9 cellular contexts compared by ENCODE assay signal in the genomic region with DNA sequence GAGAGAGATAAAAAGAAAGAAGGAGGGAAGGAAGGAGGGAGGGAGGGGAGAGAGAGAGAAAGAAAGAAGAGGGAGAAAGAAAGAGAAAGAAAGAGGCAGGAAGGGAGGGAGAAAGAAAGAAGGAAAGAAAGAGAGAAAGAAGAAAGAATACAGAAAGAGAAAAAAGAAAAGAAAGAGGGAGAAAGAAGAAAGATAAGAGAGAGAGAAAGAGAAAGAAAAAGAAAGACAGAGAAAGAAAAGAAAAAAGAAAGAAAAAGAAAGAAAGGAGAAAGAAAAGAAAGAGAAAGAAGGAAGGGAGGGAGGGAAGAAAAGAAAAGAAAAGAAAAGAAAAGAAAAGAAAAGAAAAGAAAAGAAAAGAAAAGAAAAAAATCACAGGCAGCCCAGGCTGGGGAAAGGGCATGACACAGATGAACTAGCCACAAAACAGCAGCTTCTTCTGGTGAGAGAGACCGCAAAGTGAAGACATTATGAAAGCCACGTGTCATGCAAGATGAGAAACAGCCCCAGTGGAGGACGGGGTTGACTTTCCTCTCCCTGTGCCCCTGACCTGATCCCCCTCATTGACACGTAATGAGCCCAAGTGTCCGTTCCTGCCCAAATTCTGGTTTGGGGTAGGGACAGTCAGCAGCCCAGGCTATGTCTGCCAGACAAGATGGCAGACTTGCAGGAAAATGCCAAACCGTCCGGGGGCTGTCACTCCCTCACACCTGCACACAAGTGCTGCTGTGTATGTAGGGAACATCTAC.
DNase-seq lines count a peak whose midpoint lies in the region; ATAC-seq and TF ChIP-seq lines count a peak whose summit lies in the region.
"Had no signal": no experiment of that assay in that cellular context is flagged by ENCODE, and none has a peak within 500 bp of the region (broad histone marks: within the 10 kb centered on the region; RNA-seq: fewer than 3 reads in every experiment).

No MANE protein-coding gene starts in this region.

- no peak overlapping the region for H3K4me3 Mint-ChIP-seq in activated B cell treated with CpG ODN at 0.5 μM for 24 hours

- no peaks in the 10 kb centered on the region for H3K9me3 Mint-ChIP-seq in activated B cell treated with CpG ODN at 0.5 μM for 24 hours

- no peak for TF ChIP-seq EP300 in tibial nerve (IDR thresholded peaks at IDR 0.05)

- H3K4me1 ChIP-seq in tibial nerve = peaks cover 0 to 28% (median 5%) of the 10 kb centered on the region in 4 donors

- H3K4me1 Mint-ChIP-seq in activated B cell treated with CpG ODN at 0.5 μM for 24 hours = peaks cover 14% of the 10 kb centered on the region

- no peaks in the 10 kb centered on the region for H3K36me3 Mint-ChIP-seq in activated B cell treated with CpG ODN at 0.5 μM for 24 hours (ENCODE audit: low read depth)

- peak; percentile 18 for DNase-seq in stimulated activated CD4-positive, alpha-beta T cell treated with anti-CD3 and anti-CD28 coated beads, Interleukin-12 subunit alpha, Interleukin-12 subunit beta, amount 100 ng/mL, for 4 hours
- no peak for DNase-seq in stimulated activated CD4-positive, alpha-beta T cell treated with anti-CD3 and anti-CD28 coated beads, Interleukin-2, amount 100 ng/mL, for 48 hours
- DNase-seq in activated B cell treated with CpG ODN at 0.5 μM for 24 hours (no peak), NCI-H526 treated with DMSO at 0.1 percent for 48 hours (lab: John Stamatoyannopoulos, UW) (no peak), tibial nerve (ENCODE audit: low spot score in 2 of 2) (no peak), mucosa of gallbladder (ENCODE audit: low spot score) (no peak), amniotic stem cell (lab: John Stamatoyannopoulos, UW) (no peak)
- DNase-seq in effector CD8-positive, alpha-beta T cell (lab: John Stamatoyannopoulos, UW) = peak; percentile 11

- no peak overlapping the region for H3K27ac Mint-ChIP-seq in activated B cell treated with CpG ODN at 0.5 μM for 24 hours

- no peaks in the 10 kb centered on the region for H3K9me3 ChIP-seq in tibial nerve

- H3K27me3 ChIP-seq in tibial nerve = no peaks in the 10 kb centered on the region
- H3K27me3 ChIP-seq: cardiac muscle cell had no signal

- ATAC-seq in activated B cell treated with CpG ODN at 0.5 μM for 24 hours (ENCODE audit: low read depth) = no peak

- no peak overlapping the region for H3K4me3 ChIP-seq in tibial nerve
- H3K4me3 ChIP-seq: cardiac muscle cell had no signal

- intact Hi-C loops in activated B cell treated with CpG ODN at 0.5 μM for 24 hours (cut with micrococcal nuclease) = no loop called here

- no peaks in the 10 kb centered on the region for H3K27me3 Mint-ChIP-seq in activated B cell treated with CpG ODN at 0.5 μM for 24 hours

- peak; percentile 55 for TF ChIP-seq CTCF in activated B cell treated with CpG ODN at 0.5 μM for 24 hours (IDR thresholded peaks at IDR 0.05)
- TF ChIP-seq CTCF in tibial nerve (IDR thresholded peaks at IDR 0.05) = no peak

- H3K27ac ChIP-seq in tibial nerve = peak overlapping the region in 1 of 4 donors; percentile 20
- H3K27ac ChIP-seq: cardiac muscle cell had no signal

- POLR2A ChIA-PET in activated B cell treated with CpG ODN at 0.5 μM for 24 hours (lab: Charles Lee) = interaction anchor here (1.2 kb wide), 1 partner anchor 145 kb away, joined by 3 read pairs; no protein-coding TSS in a partner anchor

- no peak for TF ChIP-seq POLR2A in tibial nerve (IDR thresholded peaks at IDR 0.05)

- WGBS in tibial nerve, 2 donors = 30 to 42% methylated on average over 7 of the region's 7 CpGs

- CTCF ChIA-PET in activated B cell treated with CpG ODN at 0.5 μM for 24 hours (lab: Charles Lee) = no interaction called here

- no peaks in the 10 kb centered on the region for H3K36me3 ChIP-seq in tibial nerve
- H3K36me3 ChIP-seq: cardiac muscle cell had no signal

Comparison
In these comparisons a context has a peak if more than half of its experiments do, and no peak if none do; other contexts are left out.
1. DNase-seq: peak in stimulated activated CD4-positive, alpha-beta T cell treated with anti-CD3 and anti-CD28 coated beads, Interleukin-12 subunit alpha, Interleukin-12 subunit beta, amount 100 ng/mL, for 4 hours (single experiment) and effector CD8-positive, alpha-beta T cell (single experiment); none in stimulated activated CD4-positive, alpha-beta T cell treated with anti-CD3 and anti-CD28 coated beads, Interleukin-2, amount 100 ng/mL, for 48 hours (0 of 2), activated B cell treated with CpG ODN at 0.5 μM for 24 hours (single experiment), NCI-H526 treated with DMSO at 0.1 percent for 48 hours (single experiment), tibial nerve (0 of 2), mucosa of gallbladder (single experiment) and amniotic stem cell (single experiment).